ENCODE assay signal across 25 cellular contexts in genomic region chr16:50607447-50607846, GRCh38.
"Had no signal": no experiment of that assay in that cellular context is flagged by ENCODE, and none has a peak within 500 bp of the region (broad histone marks: within the 10 kb centered on the region; RNA-seq: fewer than 3 reads in every experiment).

No MANE protein-coding gene starts in this region.

- H3K27ac Mint-ChIP-seq: activated CD8-positive, alpha-beta T cell treated with anti-CD3 and anti-CD28 coated beads, Interleukin-2, amount 10 ng/mL, durations not matched to agents 7 days and 5 days; activated T-cell treated with anti-CD3 and anti-CD28 coated beads, Interleukin-2, amount 50 U/mL, for 24 hours; activated T-helper 1 cell treated with anti-CD3 and anti-CD28 coated beads, Interleukin-12 subunit alpha, Interleukin-12 subunit beta, Interleukin-2, Interleukin-4 antibody, amounts not matched to agents 30 ng/mL and 10 ng/mL and 1 ng/mL, durations not matched to agents 14 hours and 24 hours and 36 hours; T-helper 1 cell treated with Interleukin-12 subunit alpha and Interleukin-12 subunit beta and Interleukin-4 antibody, amounts not matched to agents 30 μg/mL and 1 μg/mL, for 36 hours; WTC11 had no signal

- ATAC-seq: activated CD8-positive, alpha-beta T cell treated with anti-CD3 and anti-CD28 coated beads, Interleukin-2, amount 10 ng/mL, durations not matched to agents 7 days and 5 days; WTC11 had no signal

- H3K4me3 Mint-ChIP-seq: activated CD8-positive, alpha-beta T cell treated with anti-CD3 and anti-CD28 coated beads, Interleukin-2, amount 10 ng/mL, durations not matched to agents 7 days and 5 days; activated naive CD4-positive, alpha-beta T cell treated with anti-CD3 and anti-CD28 coated beads, Interleukin-2, amount 50 U/mL, for 24 hours; activated T-cell treated with anti-CD3 and anti-CD28 coated beads, Interleukin-2, amount 50 U/mL, for 24 hours; activated T-helper 1 cell treated with anti-CD3 and anti-CD28 coated beads, Interleukin-12 subunit alpha, Interleukin-12 subunit beta, Interleukin-2, Interleukin-4 antibody, amounts not matched to agents 30 ng/mL and 10 ng/mL and 1 ng/mL, durations not matched to agents 14 hours and 24 hours and 36 hours; T-helper 1 cell treated with Interleukin-12 subunit alpha and Interleukin-12 subunit beta and Interleukin-4 antibody, amounts not matched to agents 30 μg/mL and 1 μg/mL, for 36 hours; WTC11 had no signal

- H3K27me3 Mint-ChIP-seq: activated naive CD4-positive, alpha-beta T cell treated with anti-CD3 and anti-CD28 coated beads, Interleukin-2, amount 50 U/mL, for 24 hours; activated T-cell treated with anti-CD3 and anti-CD28 coated beads, Interleukin-2, amount 50 U/mL, for 24 hours had no signal

- H3K27me3 ChIP-seq: MG63 had no signal

- H3K27ac ChIP-seq: PC-9 had no signal

- H3K36me3 Mint-ChIP-seq: WTC11 had no signal

- H3K9me3 Mint-ChIP-seq: activated naive CD4-positive, alpha-beta T cell treated with anti-CD3 and anti-CD28 coated beads, Interleukin-2, amount 50 U/mL, for 24 hours; activated T-cell treated with anti-CD3 and anti-CD28 coated beads, Interleukin-2, amount 50 U/mL, for 24 hours; activated T-helper 1 cell treated with anti-CD3 and anti-CD28 coated beads, Interleukin-12 subunit alpha, Interleukin-12 subunit beta, Interleukin-2, Interleukin-4 antibody, amounts not matched to agents 30 ng/mL and 10 ng/mL and 1 ng/mL, durations not matched to agents 14 hours and 24 hours and 36 hours; T-helper 1 cell treated with Interleukin-12 subunit alpha and Interleukin-12 subunit beta and Interleukin-4 antibody, amounts not matched to agents 30 μg/mL and 1 μg/mL, for 36 hours; WTC11 had no signal

- H3K4me3 ChIP-seq: MG63, PC-9 had no signal

- H3K9me3 ChIP-seq: MG63 had no signal

- H3K4me2 ChIP-seq: PC-9 had no signal

- H3K36me3 ChIP-seq: MG63 had no signal

- DNase-seq: activated CD4-positive, alpha-beta T cell treated with anti-CD3 and anti-CD28 coated beads for 48 hours; activated CD4-positive, alpha-beta T cell treated with anti-CD3 and anti-CD28 coated beads, Interleukin-2, amount 50 U/mL, for 4 hours; activated CD4-positive, CD25-positive, alpha-beta regulatory T cell treated with anti-CD3 and anti-CD28 coated beads, Interleukin-2, amount 50 U/mL, for 72 hours; activated CD8-positive, alpha-beta memory T cell treated with anti-CD3 and anti-CD28 coated beads, Interleukin-2, amount 50 U/mL, for 48 hours; activated CD8-positive, alpha-beta T cell treated with anti-CD3 and anti-CD28 coated beads, Interleukin-2, amount 10 ng/mL, durations not matched to agents 7 days and 5 days; activated effector memory CD4-positive, alpha-beta T cell treated with Interleukin-2 at 50 U/mL for 16 hours; activated naive CD4-positive, alpha-beta T cell; activated T-cell treated with anti-CD3 and anti-CD28 coated beads, Interleukin-2, amount 50 U/mL, for 24 hours; aorta; MG63; MV-4-11; NCI-H1092 treated with DMSO at 0.1 percent for 48 hours; NCI-H1417 treated with DMSO at 0.1 percent for 48 hours; NCI-H1694; NCI-H2029 treated with DMSO at 0.1 percent for 48 hours; NCI-H345; NCI-H510A; NCI-H526 treated with DMSO at 0.1 percent for 48 hours; PC-9; SHP77 treated with DMSO at 0.1 percent for 48 hours; T-helper 9 cell had no signal

- H2AFZ ChIP-seq: PC-9 had no signal
